2 cellular contexts compared by ENCODE assay signal in genomic region chr1:229349463-229350385, GRCh38.
TF ChIP-seq lines count a peak whose summit lies in the region.

No MANE protein-coding gene starts in this region.

TF ChIP-seq in HepG2, 621 proteins besides CTCF, POLR2A, EP300 and RAD21 (continues in another document):
- TF ChIP-seq TRAFD1 (CRISPR knock-in tag; IDR thresholded peaks at IDR 0.05; ENCODE audit: borderline replicate concordance) (no peak), SAFB2 (CRISPR knock-in tag; IDR thresholded peaks at IDR 0.05; ENCODE audit: borderline replicate concordance, low read depth) (no peak), ZBTB33 (CRISPR knock-in tag; IDR thresholded peaks at IDR 0.05) (no peak), TBL1XR1 (IDR thresholded peaks at IDR 0.05; ENCODE audit: borderline replicate concordance, low read length, partially characterized antibody) (no peak), ATF7 (IDR thresholded peaks at IDR 0.05) (no peak), ATF7 (CRISPR knock-in tag; IDR thresholded peaks at IDR 0.05) (no peak), KLF15 (CRISPR knock-in tag; IDR thresholded peaks at IDR 0.05; ENCODE audit: borderline replicate concordance) (no peak), ZNF598 (CRISPR knock-in tag; IDR thresholded peaks at IDR 0.05; ENCODE audit: borderline replicate concordance) (no peak), CHD4 (IDR thresholded peaks at IDR 0.05; ENCODE audit: borderline replicate concordance, low read length) (peak; percentile 80; the same call in 1 of the 2 replicates), RCOR2 (CRISPR knock-in tag; IDR thresholded peaks at IDR 0.05) (no peak), ZMYM3 (CRISPR knock-in tag; IDR thresholded peaks at IDR 0.05) (peak; percentile 47; the same call in 1 of the 2 replicates), MNT (IDR thresholded peaks at IDR 0.05) (no peak), ZNF496 (CRISPR knock-in tag; IDR thresholded peaks at IDR 0.05; ENCODE audit: insufficient replicate concordance) (no peak), ZNF124 (CRISPR knock-in tag; IDR thresholded peaks at IDR 0.05) (no peak), ZNF20 (CRISPR knock-in tag; IDR thresholded peaks at IDR 0.05) (no peak), YEATS2 (CRISPR knock-in tag; IDR thresholded peaks at IDR 0.05; ENCODE audit: borderline replicate concordance) (no peak), ZNF703 (CRISPR knock-in tag; IDR thresholded peaks at IDR 0.05; ENCODE audit: borderline replicate concordance) (no peak)
- TF ChIP-seq, protein P1, sequence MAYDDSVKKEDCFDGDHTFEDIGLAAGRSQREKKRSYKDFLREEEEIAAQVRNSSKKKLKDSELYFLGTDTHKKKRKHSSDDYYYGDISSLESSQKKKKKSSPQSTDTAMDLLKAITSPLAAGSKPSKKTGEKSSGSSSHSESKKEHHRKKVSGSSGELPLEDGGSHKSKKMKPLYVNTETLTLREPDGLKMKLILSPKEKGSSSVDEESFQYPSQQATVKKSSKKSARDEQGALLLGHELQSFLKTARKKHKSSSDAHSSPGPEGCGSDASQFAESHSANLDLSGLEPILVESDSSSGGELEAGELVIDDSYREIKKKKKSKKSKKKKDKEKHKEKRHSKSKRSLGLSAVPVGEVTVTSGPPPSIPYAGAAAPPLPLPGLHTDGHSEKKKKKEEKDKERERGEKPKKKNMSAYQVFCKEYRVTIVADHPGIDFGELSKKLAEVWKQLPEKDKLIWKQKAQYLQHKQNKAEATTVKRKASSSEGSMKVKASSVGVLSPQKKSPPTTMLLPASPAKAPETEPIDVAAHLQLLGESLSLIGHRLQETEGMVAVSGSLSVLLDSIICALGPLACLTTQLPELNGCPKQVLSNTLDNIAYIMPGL (CRISPR knock-in tag; IDR thresholded peaks at IDR 0.05; ENCODE audit: borderline replicate concordance in 1 of 2, low read depth in 1 of 2) = no peak
- TF ChIP-seq, protein P2, sequence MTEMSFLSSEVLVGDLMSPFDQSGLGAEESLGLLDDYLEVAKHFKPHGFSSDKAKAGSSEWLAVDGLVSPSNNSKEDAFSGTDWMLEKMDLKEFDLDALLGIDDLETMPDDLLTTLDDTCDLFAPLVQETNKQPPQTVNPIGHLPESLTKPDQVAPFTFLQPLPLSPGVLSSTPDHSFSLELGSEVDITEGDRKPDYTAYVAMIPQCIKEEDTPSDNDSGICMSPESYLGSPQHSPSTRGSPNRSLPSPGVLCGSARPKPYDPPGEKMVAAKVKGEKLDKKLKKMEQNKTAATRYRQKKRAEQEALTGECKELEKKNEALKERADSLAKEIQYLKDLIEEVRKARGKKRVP (CRISPR knock-in tag; IDR thresholded peaks at IDR 0.05) = no peak

TF ChIP-seq in K562, 482 proteins besides CTCF, POLR2A, EP300 and RAD21:
- TF ChIP-seq IFI16 (CRISPR knock-in tag; IDR thresholded peaks at IDR 0.05) = no peak
- peak; percentile 82 for TF ChIP-seq PHF20 (IDR thresholded peaks at IDR 0.05; ENCODE audit: partially characterized antibody)
- TF ChIP-seq SMARCA5 (IDR thresholded peaks at IDR 0.05) = peak; percentile 78
- TF ChIP-seq KLF16 (IDR thresholded peaks at IDR 0.05) = no peak
- TF ChIP-seq ATF1 (CRISPR knock-in tag; IDR thresholded peaks at IDR 0.05) = no peak
- peak; percentile 46 for TF ChIP-seq ATF1 (tag; IDR thresholded peaks at IDR 0.05)
- TF ChIP-seq CBFA2T3 (IDR thresholded peaks at IDR 0.05) = peak; percentile 19; the same call in 1 of the 2 replicates
- TF ChIP-seq, protein P3, sequence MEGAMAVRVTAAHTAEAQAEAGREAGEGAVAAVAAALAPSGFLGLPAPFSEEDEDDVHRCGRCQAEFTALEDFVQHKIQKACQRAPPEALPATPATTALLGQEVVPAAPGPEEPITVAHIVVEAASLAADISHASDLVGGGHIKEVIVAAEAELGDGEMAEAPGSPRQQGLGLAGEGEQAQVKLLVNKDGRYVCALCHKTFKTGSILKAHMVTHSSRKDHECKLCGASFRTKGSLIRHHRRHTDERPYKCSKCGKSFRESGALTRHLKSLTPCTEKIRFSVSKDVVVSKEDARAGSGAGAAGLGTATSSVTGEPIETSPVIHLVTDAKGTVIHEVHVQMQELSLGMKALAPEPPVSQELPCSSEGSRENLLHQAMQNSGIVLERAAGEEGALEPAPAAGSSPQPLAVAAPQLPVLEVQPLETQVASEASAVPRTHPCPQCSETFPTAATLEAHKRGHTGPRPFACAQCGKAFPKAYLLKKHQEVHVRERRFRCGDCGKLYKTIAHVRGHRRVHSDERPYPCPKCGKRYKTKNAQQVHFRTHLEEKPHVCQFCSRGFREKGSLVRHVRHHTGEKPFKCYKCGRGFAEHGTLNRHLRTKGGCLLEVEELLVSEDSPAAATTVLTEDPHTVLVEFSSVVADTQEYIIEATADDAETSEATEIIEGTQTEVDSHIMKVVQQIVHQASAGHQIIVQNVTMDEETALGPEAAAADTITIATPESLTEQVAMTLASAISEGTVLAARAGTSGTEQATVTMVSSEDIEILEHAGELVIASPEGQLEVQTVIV (CRISPR knock-in tag; IDR thresholded peaks at IDR 0.05; ENCODE audit: borderline replicate concordance) = no peak
- TF ChIP-seq CHD4 (IDR thresholded peaks at IDR 0.05; ENCODE audit: insufficient read depth, insufficient replicate concordance, low read depth, low read length, poor library complexity, severe bottlenecking) = peak; percentile 99
- 0 out of 2 replicates have a peak, but pooled peaks have one; percentile 50 for TF ChIP-seq SMARCA4 (IDR thresholded peaks at IDR 0.05)
- TF ChIP-seq ESRRA (IDR thresholded peaks at IDR 0.05; ENCODE audit: borderline replicate concordance, low read depth) = peak; percentile 7; the same call in 1 of the 2 replicates
- 0 out of 2 replicates have a peak, but pooled peaks have one; percentile 6 for TF ChIP-seq ESRRB (CRISPR knock-in tag; IDR thresholded peaks at IDR 0.05; ENCODE audit: borderline replicate concordance)
- TF ChIP-seq CBX3 (IDR thresholded peaks at IDR 0.05; ENCODE audit: borderline replicate concordance in 1 of 2, low read length in 2 of 2) = 0 out of 3 replicates have a peak, but pooled peaks of 1 of the 2 experiments have one; percentile 53
- peak; percentile 52 for TF ChIP-seq TCF3 (CRISPR knock-in tag; IDR thresholded peaks at IDR 0.05)
- TF ChIP-seq HDAC2 (IDR thresholded peaks at IDR 0.05) = peak; percentile 96
- 0 out of 2 replicates have a peak, but pooled peaks have one; percentile 15 for TF ChIP-seq DPF2 (IDR thresholded peaks at IDR 0.05)
- peak; percentile 80 for TF ChIP-seq ADNP (tag; IDR thresholded peaks at IDR 0.05)
- peak; percentile 42; the same call in 1 of the 2 replicates for TF ChIP-seq ZNF668 (CRISPR knock-in tag; IDR thresholded peaks at IDR 0.05)
- TF ChIP-seq JUNB (CRISPR knock-in tag; conservative IDR thresholded peaks at IDR 0.05) = no peak
- TF ChIP-seq ZNF3 (CRISPR knock-in tag; IDR thresholded peaks at IDR 0.05) = no peak
- peak; percentile 92 to 97 for TF ChIP-seq KDM1A (IDR thresholded peaks at IDR 0.05)
- peak in 1 of 2 experiments; percentile 45; a peak in 1 of 4 replicates for TF ChIP-seq RCOR1 (IDR thresholded peaks at IDR 0.05; ENCODE audit: borderline replicate concordance in 1 of 2, low read depth in 2 of 2, low read length in 2 of 2)
- no peak for TF ChIP-seq CCAR2 (IDR thresholded peaks at IDR 0.05; ENCODE audit: low read depth, low read length)
- TF ChIP-seq NCOA4 (IDR thresholded peaks at IDR 0.05; ENCODE audit: partially characterized antibody) = peak; percentile 7
- peak; percentile 27; the same call in 1 of the 2 replicates for TF ChIP-seq ARID1B (IDR thresholded peaks at IDR 0.05)
- peak; percentile 99 for TF ChIP-seq BCOR (IDR thresholded peaks at IDR 0.05)
- no peak for TF ChIP-seq ZNF79 (CRISPR knock-in tag; IDR thresholded peaks at IDR 0.05; ENCODE audit: low read depth)
- 0 out of 2 replicates have a peak, but pooled peaks have one; percentile 48 for TF ChIP-seq HDGF (IDR thresholded peaks at IDR 0.05)
- no peak for TF ChIP-seq PHTF2 (CRISPR knock-in tag; IDR thresholded peaks at IDR 0.05)
- TF ChIP-seq RBM25 (IDR thresholded peaks at IDR 0.05; ENCODE audit: low read depth, low read length, severe bottlenecking) = peak; percentile 84
